14 cellular contexts compared by ENCODE assay signal in the genomic region with DNA sequence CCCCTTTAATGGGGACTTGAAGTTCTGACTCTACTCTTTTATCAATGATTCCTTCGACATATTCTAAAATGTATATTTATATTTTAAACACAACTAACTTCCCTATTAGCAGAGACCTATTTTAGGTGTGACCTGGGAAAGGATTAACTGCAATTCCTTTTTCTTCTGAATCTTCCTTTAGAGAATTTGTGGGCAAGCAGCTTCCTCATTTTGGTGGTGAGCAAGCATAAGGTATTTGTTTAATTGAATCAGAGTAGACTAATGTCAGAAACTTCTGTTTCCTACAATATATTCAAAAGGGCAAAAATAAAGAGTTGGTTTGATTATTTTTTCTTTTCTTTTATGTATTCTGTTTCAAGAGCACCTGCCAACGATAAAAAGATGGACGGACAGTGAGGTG.
DNase-seq lines count a peak whose midpoint lies in the region; ATAC-seq, FAIRE-seq and TF ChIP-seq lines count a peak whose summit lies in the region.
"Had no signal": no experiment of that assay in that cellular context is flagged by ENCODE, and none has a peak within 500 bp of the region (broad histone marks: within the 10 kb centered on the region; RNA-seq: fewer than 3 reads in every experiment).

No MANE protein-coding gene starts in this region.

- peak overlapping the region; percentile 80 for H3K4me2 ChIP-seq in PC-3 (ENCODE audit: low read length)
- H3K4me2 ChIP-seq in hepatocyte = no peak overlapping the region

- CTCF ChIA-PET in PC-3 (lab: Charles Lee) = no interaction called here

- intact Hi-C loops in PC-3 (cut with micrococcal nuclease) = loop anchor here (5.0 kb wide), 2 partner anchors 207 to 227 kb away; no protein-coding TSS in a partner anchor
- intact Hi-C loops in left ventricle myocardium superior (cut with micrococcal nuclease) = no loop called here
- intact Hi-C loops in heart right ventricle (cut with DNase I) = no loop called here

- ATAC-seq in HG02610 (IDR thresholded peaks at IDR 0.05; ENCODE audit: unreplicated experiment) (peak; percentile 31), PC-3 (peak; percentile 12), left ventricle myocardium superior (no peak), heart right ventricle (no peak)

- WGBS in hepatocyte (ENCODE audit: low lambda C conversion rate, missing lambda C conversion rate) = 89% methylated on average over 3 of the region's 3 CpGs
- 75 to 78% methylated on average over 3 of the region's 3 CpGs for WGBS in heart right ventricle, 2 donors

- H3K9me2 ChIP-seq in PC-3 (replicated peaks; ENCODE audit: low read length) (no peaks in the 10 kb centered on the region), hepatocyte (replicated peaks; ENCODE audit: insufficient read depth) (no peaks in the 10 kb centered on the region)

- H3K9me3 ChIP-seq in PC-3 (ENCODE audit: low read length) (no peaks in the 10 kb centered on the region), hepatocyte (ENCODE audit: low read depth) (no peaks in the 10 kb centered on the region), heart right ventricle (peaks cover 0 to 3% (median 0%) of the 10 kb centered on the region in 11 donors)
- H3K9me3 ChIP-seq: BE2C, left ventricle myocardium inferior, suprapubic skin had no signal

- DNase-seq in GM12891 (ENCODE audit: insufficient read length, low spot score) = no peak
- peak; percentile 56 for DNase-seq in PC-3
- no peak for DNase-seq in hepatocyte (ENCODE audit: low spot score)
- DNase-seq in left ventricle myocardium superior = no peak
- DNase-seq in NCI-H128 (lab: John Stamatoyannopoulos, UW; ENCODE audit: unreplicated experiment) = no peak
- DNase-seq in heart right ventricle = no peak
- DNase-seq: activated gamma-delta T cell treated with Interleukin-2 at 50 U/mL for 16 hours, anterior cingulate cortex, BE2C, left ventricle myocardium inferior, NCI-H2107 had no signal

- H3F3A ChIP-seq in PC-3 (ENCODE audit: low read length, unreplicated experiment) = peaks cover 23% of the 10 kb centered on the region

- no peak for TF ChIP-seq CTCF in PC-3 (conservative IDR thresholded peaks at IDR 0.05; ENCODE audit: low read depth, low read length)
- no peak for TF ChIP-seq CTCF in hepatocyte (IDR thresholded peaks at IDR 0.05; ENCODE audit: poor library complexity)
- no peak for TF ChIP-seq CTCF in heart right ventricle (IDR thresholded peaks at IDR 0.05)

- POLR2A ChIA-PET in PC-3 (lab: Charles Lee; ENCODE audit: unreplicated experiment) = no interaction called here

- FAIRE-seq in GM12891 (lab: Jason Lieb, UNC) = no peak

- H2AFZ ChIP-seq in PC-3 (ENCODE audit: low read length) (peak overlapping the region; percentile 68), hepatocyte (no peak overlapping the region)

- no TSS peak for BruUV-seq in PC-3 (replicated peaks; lab: Mats Ljungman, UMichigan)

- no peak for TF ChIP-seq POLR2A in GM12891 (IDR thresholded peaks at IDR 0.05; ENCODE audit: low read depth, low read length)

- H3K4me1 ChIP-seq in PC-3 (ENCODE audit: insufficient read depth, low read length) (peaks cover 65% of the 10 kb centered on the region), hepatocyte (ENCODE audit: insufficient read depth) (peaks cover 36% of the 10 kb centered on the region), heart right ventricle (no peaks in the 10 kb centered on the region)
- H3K4me1 ChIP-seq: BE2C, left ventricle myocardium inferior had no signal

- H3K27ac ChIP-seq in PC-3 (ENCODE audit: low read length) (peak overlapping the region; percentile 94), hepatocyte (peak overlapping the region; percentile 62), heart right ventricle (no peak overlapping the region)
- H3K27ac ChIP-seq: left ventricle myocardium inferior, RWPE1, suprapubic skin had no signal

- peak overlapping the region; percentile 54; the same call in 1 of the 2 replicates for H3K4me3 ChIP-seq in PC-3 (ENCODE audit: low read length)
- no peak overlapping the region for H3K4me3 ChIP-seq in hepatocyte
- H3K4me3 ChIP-seq in heart right ventricle = no peak overlapping the region
- H3K4me3 ChIP-seq: left ventricle myocardium inferior, suprapubic skin had no signal

- no peaks in the 10 kb centered on the region for H3K36me3 ChIP-seq in PC-3 (ENCODE audit: low read depth, low read length)
- no peaks in the 10 kb centered on the region for H3K36me3 ChIP-seq in hepatocyte (replicated peaks; ENCODE audit: insufficient read depth, low read depth)
- H3K36me3 ChIP-seq in heart right ventricle = no peaks in the 10 kb centered on the region
- H3K36me3 ChIP-seq: BE2C, left ventricle myocardium inferior, suprapubic skin had no signal

- no peaks in the 10 kb centered on the region for H4K20me1 ChIP-seq in PC-3 (ENCODE audit: low read length)
- no peaks in the 10 kb centered on the region for H4K20me1 ChIP-seq in hepatocyte (ENCODE audit: insufficient read depth, poor library complexity, severe bottlenecking)

- no peaks in the 10 kb centered on the region for H3K79me2 ChIP-seq in PC-3 (ENCODE audit: low read length)
- H3K79me2 ChIP-seq in hepatocyte = no peaks in the 10 kb centered on the region

- H3K9ac ChIP-seq in PC-3 (ENCODE audit: low read length) = peak overlapping the region; percentile 80

- H3K27me3 ChIP-seq in PC-3 (ENCODE audit: low read length) = no peaks in the 10 kb centered on the region
- H3K27me3 ChIP-seq in hepatocyte = no peaks in the 10 kb centered on the region
- H3K27me3 ChIP-seq in heart right ventricle = no peaks in the 10 kb centered on the region
- H3K27me3 ChIP-seq: suprapubic skin had no signal

TF ChIP-seq in GM12891, 5 proteins besides CTCF, POLR2A, EP300 and RAD21:
- TF ChIP-seq PAX5 (IDR thresholded peaks at IDR 0.05; ENCODE audit: insufficient read depth, low read length, severe bottlenecking) (no peak), TAF1 (IDR thresholded peaks at IDR 0.05; ENCODE audit: low read depth, low read length) (no peak), SPI1 (IDR thresholded peaks at IDR 0.05; ENCODE audit: low read depth, low read length) (peak; percentile 57)

Comparison
In these comparisons a context has a peak if more than half of its experiments do, and no peak if none do; other contexts are left out.
1. ATAC-seq: peak in HG02610 (single experiment) and PC-3 (single experiment); none in left ventricle myocardium superior (single experiment) and heart right ventricle (0 of 8).
2. H3K27ac ChIP-seq: peak in PC-3 (single experiment) and hepatocyte (single experiment); none in heart right ventricle (0 of 10).